30 cellular contexts compared by ENCODE assay signal in genomic region chr14:84496677-84497076, GRCh38.
"Had no signal": no experiment of that assay in that cellular context is flagged by ENCODE, and none has a peak within 500 bp of the region (broad histone marks: within the 10 kb centered on the region; RNA-seq: fewer than 3 reads in every experiment).

No MANE protein-coding gene starts in this region.

- DNase-seq: activated effector memory CD4-positive, alpha-beta T cell treated with anti-CD3 and anti-CD28 coated beads, Interleukin-2, amount 50 U/mL, for 16 hours; activated effector memory CD4-positive, alpha-beta T cell treated with Interleukin-2 at 50 U/mL for 16 hours; activated gamma-delta T cell; activated gamma-delta T cell treated with Interleukin-2 at 50 U/mL for 16 hours; activated naive CD4-positive, alpha-beta T cell; activated naive CD4-positive, alpha-beta T cell treated with anti-CD3 and anti-CD28 coated beads for 36 hours; activated naive CD4-positive, alpha-beta T cell treated with anti-CD3 and anti-CD28 coated beads, Interleukin-2, amount 10 ng/mL, durations not matched to agents 7 days and 5 days; activated naive CD4-positive, alpha-beta T cell treated with anti-CD3 and anti-CD28 coated beads, Interleukin-2, amount 50 U/mL, for 16 hours; activated naive CD4-positive, alpha-beta T cell treated with Interleukin-2 at 50 U/mL for 16 hours; activated naive CD8-positive, alpha-beta T cell treated with anti-CD3 and anti-CD28 coated beads for 36 hours; activated naive CD8-positive, alpha-beta T cell treated with anti-CD3 and anti-CD28 coated beads, Interleukin-2, amount 10 ng/mL, durations not matched to agents 7 days and 5 days; activated naive CD8-positive, alpha-beta T cell treated with anti-CD3 and anti-CD28 coated beads, Interleukin-2, amount 50 U/mL, for 24 hours; activated T-cell treated with anti-CD3 and anti-CD28 coated beads, Interleukin-2, amount 50 U/mL, for 1 hour; activated T-cell treated with anti-CD3 and anti-CD28 coated beads, Interleukin-2, amount 50 U/mL, for 24 hours; activated T-cell treated with anti-CD3 and anti-CD28 coated beads, Interleukin-2, amount 50 U/mL, for 4 hours; activated T-cell treated with anti-CD3 and anti-CD28 coated beads, Interleukin-2, amount 50 U/mL, for 48 hours; activated T-cell treated with anti-CD3 and anti-CD28 coated beads, Interleukin-2, amount 50 U/mL, for 72 hours; adrenal gland; amniotic stem cell; amygdala; anterior cingulate cortex; aorta; body of pancreas; brain microvascular endothelial cell; caudate nucleus; central memory CD4-positive, alpha-beta T cell; cerebellar nuclear complex had no signal

- H3K27ac ChIP-seq: adrenal gland, ascending aorta, body of pancreas, brain microvascular endothelial cell, breast epithelium, cardiac muscle cell had no signal

- H3K36me3 ChIP-seq: adrenal gland, ascending aorta, brain microvascular endothelial cell, breast epithelium, cardiac muscle cell had no signal

- H3K9me3 ChIP-seq: adrenal gland, ascending aorta, body of pancreas, breast epithelium had no signal

- H3K4me3 ChIP-seq: adrenal gland, ascending aorta, body of pancreas, breast epithelium, cardiac muscle cell had no signal

- H3K27me3 ChIP-seq: adrenal gland, ascending aorta, body of pancreas, brain microvascular endothelial cell, breast epithelium, cardiac muscle cell had no signal
